Comparison of ENCODE assay signal across 1 cellular context in genomic region chr6:146857180-146857959, GRCh38.
TF ChIP-seq lines count a peak whose summit lies in the region.

No MANE protein-coding gene starts in this region.

TF ChIP-seq in K562, 482 proteins besides CTCF, POLR2A, EP300 and RAD21 (continued from another document and continues in another):
- TF ChIP-seq ZNF311 (CRISPR knock-in tag; IDR thresholded peaks at IDR 0.05) (no peak), ZNF785 (CRISPR knock-in tag; IDR thresholded peaks at IDR 0.05) (no peak), TEAD2 (tag; IDR thresholded peaks at IDR 0.05) (no peak), ZNF212 (CRISPR knock-in tag; IDR thresholded peaks at IDR 0.05) (0 out of 2 replicates have a peak, but pooled peaks have one; percentile 66), PCBP1 (IDR thresholded peaks at IDR 0.05; ENCODE audit: low read depth, low read length, poor library complexity, severe bottlenecking) (no peak), STAG1 (CRISPR knock-in tag; IDR thresholded peaks at IDR 0.05; ENCODE audit: borderline replicate concordance) (no peak; the same call in 1 of the 2 replicates), SMARCA4 (IDR thresholded peaks at IDR 0.05) (0 out of 2 replicates have a peak, but pooled peaks have one; percentile 56), HSF4 (CRISPR knock-in tag; IDR thresholded peaks at IDR 0.05; ENCODE audit: borderline replicate concordance) (no peak), CHAMP1 (IDR thresholded peaks at IDR 0.05) (peak; percentile 86), FOXK2 (conservative IDR thresholded peaks at IDR 0.05 in 1 of 2, IDR thresholded peaks at IDR 0.05 in 1 of 2; ENCODE audit: low read depth in 2 of 2) (peak in 1 of 2 experiments; percentile 27; a peak in 1 of 4 replicates), PURB (CRISPR knock-in tag; IDR thresholded peaks at IDR 0.05; ENCODE audit: low read depth) (no peak), CLOCK (CRISPR knock-in tag; IDR thresholded peaks at IDR 0.05; ENCODE audit: borderline replicate concordance) (no peak), ZNF165 (CRISPR knock-in tag; IDR thresholded peaks at IDR 0.05; ENCODE audit: borderline replicate concordance) (peak; percentile 93), SPI1 (IDR thresholded peaks at IDR 0.05; ENCODE audit: borderline replicate concordance, low read depth, low read length) (no peak), NBN (IDR thresholded peaks at IDR 0.05; ENCODE audit: low read depth) (peak; percentile 38; the same call in 1 of the 2 replicates), ZNF449 (CRISPR knock-in tag; IDR thresholded peaks at IDR 0.05) (peak; percentile 66; the same call in 1 of the 2 replicates), NELFE (IDR thresholded peaks at IDR 0.05; ENCODE audit: insufficient read depth, insufficient read length) (no peak), TGIF2 (CRISPR knock-in tag; IDR thresholded peaks at IDR 0.05) (no peak), KLF6 (CRISPR knock-in tag; IDR thresholded peaks at IDR 0.05; ENCODE audit: borderline replicate concordance) (peak; percentile 86), NCOA2 (IDR thresholded peaks at IDR 0.05; ENCODE audit: partially characterized antibody in 2 of 2) (no peak), ZNF586 (CRISPR knock-in tag; conservative IDR thresholded peaks at IDR 0.05) (no peak), FOXJ3 (CRISPR knock-in tag; IDR thresholded peaks at IDR 0.05) (no peak), ZNF407 (IDR thresholded peaks at IDR 0.05; ENCODE audit: low read depth) (no peak), C11orf30 (IDR thresholded peaks at IDR 0.05; ENCODE audit: low read depth) (peak; percentile 83), ZNF699 (CRISPR knock-in tag; IDR thresholded peaks at IDR 0.05; ENCODE audit: insufficient replicate concordance) (no peak), ZBTB8A (IDR thresholded peaks at IDR 0.05; ENCODE audit: partially characterized antibody) (no peak), RBM25 (IDR thresholded peaks at IDR 0.05; ENCODE audit: low read depth, low read length, severe bottlenecking) (no peak), FOXK1 (CRISPR knock-in tag; IDR thresholded peaks at IDR 0.05; ENCODE audit: borderline replicate concordance) (no peak), ZNF408 (CRISPR knock-in tag; IDR thresholded peaks at IDR 0.05; ENCODE audit: low read depth) (no peak), ZKSCAN8 (CRISPR knock-in tag; IDR thresholded peaks at IDR 0.05) (peak; percentile 53; the same call in 1 of the 2 replicates), ZFP30 (CRISPR knock-in tag; IDR thresholded peaks at IDR 0.05; ENCODE audit: borderline replicate concordance) (no peak), KAT2B (IDR thresholded peaks at IDR 0.05; ENCODE audit: low read depth, low read length) (no peak), POLR3G (IDR thresholded peaks at IDR 0.05; ENCODE audit: extremely low read depth, insufficient read length, insufficient replicate concordance) (no peak), ZNF445 (CRISPR knock-in tag; IDR thresholded peaks at IDR 0.05; ENCODE audit: low read depth) (no peak; the same call in 1 of the 2 replicates), MCM2 (IDR thresholded peaks at IDR 0.05; ENCODE audit: low read depth) (no peak), THRAP3 (IDR thresholded peaks at IDR 0.05; ENCODE audit: borderline replicate concordance) (no peak), ETS1 (conservative IDR thresholded peaks at IDR 0.05; ENCODE audit: control insufficient read depth, low read depth, low read length) (no peak; the same call in 1 of the 2 replicates), HNRNPUL1 (IDR thresholded peaks at IDR 0.05; ENCODE audit: low read length) (no peak), NFE2 (IDR thresholded peaks at IDR 0.05; ENCODE audit: low read depth) (peak; percentile 70; the same call in 1 of the 2 replicates), MTA3 (IDR thresholded peaks at IDR 0.05; ENCODE audit: borderline replicate concordance) (peak; percentile 91), HOXB6 (CRISPR knock-in tag; IDR thresholded peaks at IDR 0.05; ENCODE audit: borderline replicate concordance) (no peak; the same call in 1 of the 2 replicates), ZNF655 (CRISPR knock-in tag; IDR thresholded peaks at IDR 0.05) (no peak), BCLAF1 (IDR thresholded peaks at IDR 0.05; ENCODE audit: borderline replicate concordance in 1 of 2, control insufficient read depth in 1 of 2, low read depth in 2 of 2, low read length in 1 of 2) (no peak)
